ENCODE assay signal across 18 cellular contexts in genomic region chr1:245663841-245664240, GRCh38.
"Had no signal": no experiment of that assay in that cellular context is flagged by ENCODE, and none has a peak within 500 bp of the region (broad histone marks: within the 10 kb centered on the region; RNA-seq: fewer than 3 reads in every experiment).

No MANE protein-coding gene starts in this region.

- H3K4me3 ChIP-seq: SK-N-MC had no signal

- DNase-seq: Kasumi-1, KG1, MM.1S, NCI-H1092 treated with DMSO at 0.1 percent for 48 hours, NCI-H1436, NCI-H187, NCI-H2029, NCI-H2081 treated with DMSO at 0.1 percent for 48 hours, NCI-H2171, NCI-H226, NCI-H446, NCI-H510A, NCI-H524 treated with DMSO at 0.1 percent for 48 hours, NCI-H69, NCI-H774, RPMI8226, SHP77 had no signal

- H3K27ac ChIP-seq: SK-N-MC had no signal
